ENCODE assay signal across 1 cellular context in genomic region chr16:88813396-88814143, GRCh38.
TF ChIP-seq lines count a peak whose summit lies in the region.

No MANE protein-coding gene starts in this region.

TF ChIP-seq in WTC11, 78 proteins besides CTCF, POLR2A, EP300 and RAD21 (continued from another document):
- no peak for TF ChIP-seq ZNF425 (CRISPR knock-in tag; conservative IDR thresholded peaks at IDR 0.05)
- TF ChIP-seq FOXP1 (CRISPR knock-in tag; IDR thresholded peaks at IDR 0.05; ENCODE audit: borderline replicate concordance), result no peak
- no peak for TF ChIP-seq NR3C1 (CRISPR knock-in tag; conservative IDR thresholded peaks at IDR 0.05; ENCODE audit: low read depth)
- TF ChIP-seq SP1 (CRISPR knock-in tag; conservative IDR thresholded peaks at IDR 0.05), result no peak
- TF ChIP-seq, protein P1, sequence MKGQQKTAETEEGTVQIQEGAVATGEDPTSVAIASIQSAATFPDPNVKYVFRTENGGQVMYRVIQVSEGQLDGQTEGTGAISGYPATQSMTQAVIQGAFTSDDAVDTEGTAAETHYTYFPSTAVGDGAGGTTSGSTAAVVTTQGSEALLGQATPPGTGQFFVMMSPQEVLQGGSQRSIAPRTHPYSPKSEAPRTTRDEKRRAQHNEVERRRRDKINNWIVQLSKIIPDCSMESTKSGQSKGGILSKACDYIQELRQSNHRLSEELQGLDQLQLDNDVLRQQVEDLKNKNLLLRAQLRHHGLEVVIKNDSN (CRISPR knock-in tag; IDR thresholded peaks at IDR 0.05), result no peak
- no peak for TF ChIP-seq ZNF232 (CRISPR knock-in tag; IDR thresholded peaks at IDR 0.05)
- TF ChIP-seq, protein P2, sequence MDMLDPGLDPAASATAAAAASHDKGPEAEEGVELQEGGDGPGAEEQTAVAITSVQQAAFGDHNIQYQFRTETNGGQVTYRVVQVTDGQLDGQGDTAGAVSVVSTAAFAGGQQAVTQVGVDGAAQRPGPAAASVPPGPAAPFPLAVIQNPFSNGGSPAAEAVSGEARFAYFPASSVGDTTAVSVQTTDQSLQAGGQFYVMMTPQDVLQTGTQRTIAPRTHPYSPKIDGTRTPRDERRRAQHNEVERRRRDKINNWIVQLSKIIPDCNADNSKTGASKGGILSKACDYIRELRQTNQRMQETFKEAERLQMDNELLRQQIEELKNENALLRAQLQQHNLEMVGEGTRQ (CRISPR knock-in tag; IDR thresholded peaks at IDR 0.05), result no peak
- TF ChIP-seq SMAD4 (CRISPR knock-in tag; IDR thresholded peaks at IDR 0.05), result no peak
